ENCODE assay signal across 12 cellular contexts in the genomic region with DNA sequence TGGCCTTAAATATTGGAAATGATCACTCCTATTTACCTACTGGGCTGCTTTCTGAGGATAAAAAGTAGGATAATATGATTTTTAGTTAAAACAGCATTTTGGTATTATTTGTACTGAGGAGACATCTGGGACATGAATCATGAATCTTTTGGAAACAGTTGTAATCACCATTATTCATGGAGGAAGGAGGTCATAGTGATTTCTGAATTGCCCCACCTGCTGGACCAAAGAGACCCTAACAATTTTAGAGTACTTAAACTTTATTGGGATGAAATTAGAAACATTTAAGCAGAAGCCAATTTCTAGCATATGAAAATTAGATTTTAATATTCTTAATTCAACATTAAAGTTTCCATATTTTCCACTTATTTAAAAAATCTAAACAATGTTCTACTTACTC.
DNase-seq lines count a peak whose midpoint lies in the region; ATAC-seq and TF ChIP-seq lines count a peak whose summit lies in the region.
"Had no signal": no experiment of that assay in that cellular context is flagged by ENCODE, and none has a peak within 500 bp of the region (broad histone marks: within the 10 kb centered on the region; RNA-seq: fewer than 3 reads in every experiment).

No MANE protein-coding gene starts in this region.

- H3K4me3 ChIP-seq in OCI-LY7 (ENCODE audit: low read depth, low read length, poor library complexity, severe bottlenecking) (no peak overlapping the region), fibroblast of lung (replicated peaks in 1 of 4; ENCODE audit: control extremely low read depth in 1 of 4, insufficient read depth in 1 of 4, low read depth in 3 of 4, low read length in 4 of 4) (no peak overlapping the region), uterus (no peak overlapping the region)

- no peak overlapping the region for H3K4me3 Mint-ChIP-seq in stimulated activated effector memory CD8-positive, alpha-beta T cell treated with anti-CD3 and anti-CD28 coated beads, Interleukin-12 subunit alpha, Interleukin-12 subunit beta, amount 100 ng/mL, for 72 hours
- H3K4me3 Mint-ChIP-seq: activated B cell treated with CpG ODN at 0.5 μM for 24 hours; CD8-positive, alpha-beta T cell; IgD-negative memory B cell; stimulated activated naive CD8-positive, alpha-beta T cell treated with anti-CD3 and anti-CD28 coated beads, Interleukin-15, amount 100 ng/mL, for 72 hours had no signal

- no peaks in the 10 kb centered on the region for H3K9me3 Mint-ChIP-seq in stimulated activated effector memory CD8-positive, alpha-beta T cell treated with anti-CD3 and anti-CD28 coated beads, Interleukin-12 subunit alpha, Interleukin-12 subunit beta, amount 100 ng/mL, for 72 hours

- H3K36me3 ChIP-seq in OCI-LY7 (ENCODE audit: insufficient read depth, low read length) (no peaks in the 10 kb centered on the region; the same call in 1 of the 2 replicates), fibroblast of lung (ENCODE audit: control insufficient read depth, insufficient read depth, low read length) (no peaks in the 10 kb centered on the region), uterus (no peaks in the 10 kb centered on the region)

- H2AFZ ChIP-seq in OCI-LY7 (ENCODE audit: low read length) (no peak overlapping the region), fibroblast of lung (ENCODE audit: low read length) (no peak overlapping the region)

- intact Hi-C loops in OCI-LY7 (cut with micrococcal nuclease; ENCODE audit: unreplicated experiment) (no loop called here), uterus (cut with DNase I; ENCODE audit: low total_unique reads) (no loop called here)

- H4K20me1 ChIP-seq in OCI-LY7 (ENCODE audit: insufficient read depth, low read length) (no peaks in the 10 kb centered on the region), fibroblast of lung (ENCODE audit: control insufficient read depth, extremely low read depth, insufficient read depth, low read length) (no peaks in the 10 kb centered on the region)

- no peaks in the 10 kb centered on the region for H3K4me1 Mint-ChIP-seq in stimulated activated effector memory CD8-positive, alpha-beta T cell treated with anti-CD3 and anti-CD28 coated beads, Interleukin-12 subunit alpha, Interleukin-12 subunit beta, amount 100 ng/mL, for 72 hours
- H3K4me1 Mint-ChIP-seq: activated B cell treated with CpG ODN at 0.5 μM for 24 hours; stimulated activated naive CD8-positive, alpha-beta T cell treated with anti-CD3 and anti-CD28 coated beads, Interleukin-15, amount 100 ng/mL, for 72 hours had no signal

- H3K9ac ChIP-seq in fibroblast of lung (ENCODE audit: insufficient read depth, low read length), result no peak overlapping the region

- H3K27ac Mint-ChIP-seq in stimulated activated effector memory CD8-positive, alpha-beta T cell treated with anti-CD3 and anti-CD28 coated beads, Interleukin-12 subunit alpha, Interleukin-12 subunit beta, amount 100 ng/mL, for 72 hours, result no peak overlapping the region
- H3K27ac Mint-ChIP-seq: activated B cell treated with CpG ODN at 0.5 μM for 24 hours; CD8-positive, alpha-beta T cell; IgD-negative memory B cell; stimulated activated naive CD8-positive, alpha-beta T cell treated with anti-CD3 and anti-CD28 coated beads, Interleukin-15, amount 100 ng/mL, for 72 hours had no signal

- H3K4me2 ChIP-seq in OCI-LY7 (ENCODE audit: low read length), result no peak overlapping the region
- no peak overlapping the region for H3K4me2 ChIP-seq in fibroblast of lung (ENCODE audit: extremely low read depth, insufficient read depth, low read length)

- peaks cover 9% of the 10 kb centered on the region for H3K4me1 ChIP-seq in OCI-LY7 (ENCODE audit: insufficient read depth, low read length, poor library complexity, severe bottlenecking)
- no peaks in the 10 kb centered on the region for H3K4me1 ChIP-seq in fibroblast of lung (ENCODE audit: control insufficient read depth, extremely low read depth, insufficient read depth, low read length)
- H3K4me1 ChIP-seq in uterus, result no peaks in the 10 kb centered on the region

- DNase-seq in NCI-H82 (lab: John Stamatoyannopoulos, UW) (peak; percentile 38), NCI-H82 treated with DMSO at 0.1 percent for 48 hours (lab: John Stamatoyannopoulos, UW; ENCODE audit: unreplicated experiment) (no peak), OCI-LY7 (ENCODE audit: low spot score) (peak; percentile 11), fibroblast of lung (ENCODE audit: low read depth in 2 of 2) (peak; percentile 54 to 57), smooth muscle cell of the brain vasculature (ENCODE audit: low read depth, low spot score) (peak; percentile 7), cerebellar nuclear complex (lab: John Stamatoyannopoulos, UW) (no peak), uterus (no peak)
- DNase-seq in stimulated activated effector memory CD8-positive, alpha-beta T cell treated with anti-CD3 and anti-CD28 coated beads, Interleukin-12 subunit alpha, Interleukin-12 subunit beta, amount 100 ng/mL, for 72 hours (ENCODE audit: low spot score in 2 of 2), result no peak
- DNase-seq: activated B cell treated with CpG ODN at 0.5 μM for 24 hours; CD8-positive, alpha-beta T cell; stimulated activated naive CD8-positive, alpha-beta T cell treated with anti-CD3 and anti-CD28 coated beads, Interleukin-15, amount 100 ng/mL, for 72 hours had no signal

- CTCF ChIA-PET in OCI-LY7 (lab: Charles Lee; ENCODE audit: unreplicated experiment), result no interaction called here

- TF ChIP-seq POLR2A in uterus (IDR thresholded peaks at IDR 0.05), result no peak

- H3K27me3 ChIP-seq in fibroblast of lung (ENCODE audit: control insufficient read depth, insufficient read depth, low read length) (no peaks in the 10 kb centered on the region), uterus (no peaks in the 10 kb centered on the region)

- H3K27ac ChIP-seq in OCI-LY7 (ENCODE audit: low read depth, low read length, poor library complexity, severe bottlenecking), result no peak overlapping the region
- H3K27ac ChIP-seq in fibroblast of lung (ENCODE audit: insufficient read depth, low read length), result no peak overlapping the region
- H3K27ac ChIP-seq in uterus, result no peak overlapping the region

- H3K9me2 ChIP-seq in OCI-LY7 (ENCODE audit: insufficient read depth, low read length), result no peaks in the 10 kb centered on the region

- no peaks in the 10 kb centered on the region for H3K36me3 Mint-ChIP-seq in stimulated activated effector memory CD8-positive, alpha-beta T cell treated with anti-CD3 and anti-CD28 coated beads, Interleukin-12 subunit alpha, Interleukin-12 subunit beta, amount 100 ng/mL, for 72 hours

- H3K79me2 ChIP-seq in OCI-LY7 (ENCODE audit: insufficient read depth, low read depth, low read length) (no peaks in the 10 kb centered on the region), fibroblast of lung (ENCODE audit: control insufficient read depth, insufficient read depth, low read length) (no peaks in the 10 kb centered on the region)

- ATAC-seq in stimulated activated effector memory CD8-positive, alpha-beta T cell treated with anti-CD3 and anti-CD28 coated beads, Interleukin-12 subunit alpha, Interleukin-12 subunit beta, amount 100 ng/mL, for 72 hours, result no peak
- ATAC-seq: CD8-positive, alpha-beta T cell; stimulated activated naive CD8-positive, alpha-beta T cell treated with anti-CD3 and anti-CD28 coated beads, Interleukin-15, amount 100 ng/mL, for 72 hours had no signal

- TF ChIP-seq CTCF in OCI-LY7 (conservative IDR thresholded peaks at IDR 0.05; ENCODE audit: low read length), result peak; percentile 76
- TF ChIP-seq CTCF in fibroblast of lung (conservative IDR thresholded peaks at IDR 0.05 in 1 of 2, IDR thresholded peaks at IDR 0.05 in 1 of 2; ENCODE audit: low read depth in 1 of 2, low read length in 2 of 2), result peak; percentile 27 to 46
- TF ChIP-seq CTCF in uterus (IDR thresholded peaks at IDR 0.05), result no peak

- POLR2A ChIA-PET in OCI-LY7 (lab: Charles Lee), result no interaction called here

- H3K9me3 ChIP-seq in OCI-LY7 (ENCODE audit: low read length), result no peaks in the 10 kb centered on the region
- no peaks in the 10 kb centered on the region for H3K9me3 ChIP-seq in fibroblast of lung (ENCODE audit: control insufficient read depth, insufficient read depth, low read depth, low read length)
- H3K9me3 ChIP-seq in uterus, result no peaks in the 10 kb centered on the region

- no TSS peak for BruUV-seq in OCI-LY7 (replicated peaks; lab: Mats Ljungman, UMichigan)

Comparison
In these comparisons a context has a peak if more than half of its experiments do, and no peak if none do; other contexts are left out.
1. DNase-seq: peak in NCI-H82 (single experiment), OCI-LY7 (single experiment), fibroblast of lung (2 of 2) and smooth muscle cell of the brain vasculature (single experiment); none in NCI-H82 treated with DMSO at 0.1 percent for 48 hours (single experiment), cerebellar nuclear complex (0 of 2), stimulated activated effector memory CD8-positive, alpha-beta T cell treated with anti-CD3 and anti-CD28 coated beads, Interleukin-12 subunit alpha, Interleukin-12 subunit beta, amount 100 ng/mL, for 72 hours (0 of 2) and uterus (0 of 2).
2. CTCF ChIP-seq: peak in OCI-LY7 (single experiment) and fibroblast of lung (2 of 2); none in uterus (0 of 4).